Comparison of ENCODE assay signal across 8 cellular contexts in genomic region chr20:63740070-63740500, GRCh38. TPM values are rescaled to one million over a fixed set of nuclear protein-coding genes. Genes with fewer than 3 reads are reported as not detected.
DNase-seq lines count a peak whose midpoint lies in the region; ATAC-seq and TF ChIP-seq lines count a peak whose summit lies in the region.

No MANE protein-coding gene starts in this region.

- H3K36me3 ChIP-seq in DND-41 (ENCODE audit: insufficient read depth, low read length) = peaks cover 61% of the 10 kb centered on the region
- H3K36me3 ChIP-seq in SJSA1 = peaks cover 66% of the 10 kb centered on the region

- H4K20me1 ChIP-seq in DND-41 (ENCODE audit: insufficient read depth, low read length) = peaks cover 34% of the 10 kb centered on the region

- H3K27ac ChIP-seq in DND-41 (ENCODE audit: low read length) = peak overlapping the region; percentile 66
- peak overlapping the region; percentile 45 for H3K27ac ChIP-seq in SJSA1

- peak overlapping the region; percentile 74 for H3K9ac ChIP-seq in DND-41 (ENCODE audit: low read depth, low read length)

- H3K9me3 ChIP-seq in DND-41 (ENCODE audit: insufficient read depth, low read length, severe bottlenecking) (no peaks in the 10 kb centered on the region), SJSA1 (replicated peaks) (0 out of 2 replicates have a peak, but pooled peaks cover 2% of the 10 kb centered on the region)

- no peak for TF ChIP-seq CTCF in DND-41 (IDR thresholded peaks at IDR 0.05; ENCODE audit: borderline replicate concordance, extremely low read depth, low read length, poor library complexity, severe bottlenecking)
- TF ChIP-seq CTCF in cardiac fibroblast (IDR thresholded peaks at IDR 0.05; ENCODE audit: low read depth, low read length) = no peak

- peak; percentile 41 for ATAC-seq in DND-41 (ENCODE audit: insufficient read depth, low read depth)
- peak; percentile 12 for ATAC-seq in HG02642 (IDR thresholded peaks at IDR 0.05; ENCODE audit: poor library complexity, unreplicated experiment)
- no peak for ATAC-seq in GM21528 (IDR thresholded peaks at IDR 0.05; ENCODE audit: low FRiP score, unreplicated experiment)

- H3K4me3 ChIP-seq in DND-41 (ENCODE audit: low read depth in 1 of 2, low read length in 2 of 2) = peak overlapping the region; percentile 28 to 63
- H3K4me3 ChIP-seq in SJSA1 = peak overlapping the region; percentile 57
- peak overlapping the region; percentile 56 to 70 for H3K4me3 ChIP-seq in cardiac fibroblast (replicated peaks in 1 of 2; ENCODE audit: low read depth in 2 of 2, low read length in 2 of 2)

- H2AFZ ChIP-seq in DND-41 (ENCODE audit: low read depth, low read length) = peak overlapping the region; percentile 57

- H3K4me2 ChIP-seq in DND-41 (ENCODE audit: insufficient read depth, low read length) = peak overlapping the region; percentile 80

- DNase-seq in DND-41 (peak; percentile 71), SJSA1 (ENCODE audit: low read depth in 1 of 2, low spot score in 2 of 2) (no peak), cardiac fibroblast (ENCODE audit: low read depth in 2 of 2) (peak; percentile 14 to 46), iris pigment epithelial cell (ENCODE audit: low read depth) (peak; percentile 22), NCI-H1436 treated with DMSO at 0.1 percent for 48 hours (lab: John Stamatoyannopoulos, UW) (no peak)
- DNase-seq in stimulated activated CD8-positive, alpha-beta memory T cell treated with anti-CD3 and anti-CD28 coated beads, Interleukin-12 subunit alpha, Interleukin-12 subunit beta, amount 100 ng/mL, for 4 hours (ENCODE audit: low read depth) = peak; percentile 34

- H3K27me3 ChIP-seq in DND-41 (ENCODE audit: insufficient read depth, low read length, poor library complexity) (no peaks in the 10 kb centered on the region), SJSA1 (replicated peaks) (no peaks in the 10 kb centered on the region)

- H3K79me2 ChIP-seq in DND-41 (ENCODE audit: insufficient read depth, low read length) = peaks cover 8% of the 10 kb centered on the region; the same call in 1 of the 2 replicates

- H3K4me1 ChIP-seq in DND-41 (ENCODE audit: insufficient read depth, low read length) (peaks cover 22% of the 10 kb centered on the region), SJSA1 (replicated peaks) (peaks cover 15% of the 10 kb centered on the region)

RNA-seq across cellular contexts. Expression of gene SLC2A4RG, which starts 0.5 kb away (rescaled TPM):
- 66.9 and 95.6 TPM in 2 replicates for total RNA-seq in SJSA1 (2014; rRNA removed; shearing (Covaris generic))

RNA-seq across cellular contexts. Expression of gene LIME1, which starts 3.6 kb away (rescaled TPM):
- 10.2 and 38.5 TPM in 2 replicates for total RNA-seq in SJSA1 (2014; rRNA removed; shearing (Covaris generic))

RNA-seq across cellular contexts. Expression of gene ZGPAT, which starts 32.2 kb away (rescaled TPM):
- 22.8 and 43.9 TPM in 2 replicates for total RNA-seq in SJSA1 (2014; rRNA removed; shearing (Covaris generic))

RNA-seq across cellular contexts. Expression of gene ARFRP1, which starts 32.3 kb away (rescaled TPM):
- total RNA-seq in SJSA1 (2014; rRNA removed; shearing (Covaris generic)) = 49.1 and 67.6 TPM in 2 replicates

RNA-seq across cellular contexts. Expression of gene TNFRSF6B, which starts 43.6 kb away (rescaled TPM):
- total RNA-seq in SJSA1 (2014; rRNA removed; shearing (Covaris generic)) = 1.9 TPM in 1 of 2 replicates, not detected in the other

Comparison
In these comparisons a context has a peak if more than half of its experiments do, and no peak if none do; other contexts are left out.
1. DNase-seq: peak in DND-41 (single experiment), cardiac fibroblast (2 of 2), iris pigment epithelial cell (single experiment) and stimulated activated CD8-positive, alpha-beta memory T cell treated with anti-CD3 and anti-CD28 coated beads, Interleukin-12 subunit alpha, Interleukin-12 subunit beta, amount 100 ng/mL, for 4 hours (single experiment); none in SJSA1 (0 of 2) and NCI-H1436 treated with DMSO at 0.1 percent for 48 hours (single experiment).
2. Peak in every context shown above with its lines, with median percentiles within 50 percentile points of each other: H3K4me3 ChIP-seq.